In genomic region chr10:62687230-62687748, GRCh38 we compare ENCODE assay signal across 15 cellular contexts.
DNase-seq lines count a peak whose midpoint lies in the region; ATAC-seq lines count a peak whose summit lies in the region.
"Had no signal": no experiment of that assay in that cellular context is flagged by ENCODE, and none has a peak within 500 bp of the region (broad histone marks: within the 10 kb centered on the region; RNA-seq: fewer than 3 reads in every experiment).

No MANE protein-coding gene starts in this region.

- H3K4me1 Mint-ChIP-seq in activated T-cell treated with anti-CD3 and anti-CD28 coated beads, Interleukin-2, amount 50 U/mL, for 4 hours (ENCODE audit: low read depth): peaks cover 54% of the 10 kb centered on the region
- H3K4me1 Mint-ChIP-seq in central memory CD8-positive, alpha-beta T cell: peaks cover 36% of the 10 kb centered on the region
- peaks cover 74 to 76% of the 10 kb centered on the region in 2 donors for H3K4me1 Mint-ChIP-seq in natural killer cell treated with Interleukin-12 subunit alpha and Interleukin-12 subunit beta and Interleukin-15 and Interleukin-18, amount 100 ng/mL, for 72 hours (ENCODE audit: low read depth in 2 of 2)

- no peak overlapping the region for H3K4me3 Mint-ChIP-seq in activated T-cell treated with anti-CD3 and anti-CD28 coated beads, Interleukin-2, amount 50 U/mL, for 4 hours
- H3K4me3 Mint-ChIP-seq in central memory CD8-positive, alpha-beta T cell: no peak overlapping the region
- H3K4me3 Mint-ChIP-seq in natural killer cell treated with Interleukin-12 subunit alpha and Interleukin-12 subunit beta and Interleukin-15 and Interleukin-18, amount 100 ng/mL, for 72 hours: no peak overlapping the region
- H3K4me3 Mint-ChIP-seq: activated CD4-positive, alpha-beta T cell treated with anti-CD3 and anti-CD28 coated beads, Interleukin-2, amount 10 ng/mL, durations not matched to agents 7 days and 5 days; activated T-helper 1 cell treated with anti-CD3 and anti-CD28 coated beads, Interleukin-12 subunit alpha, Interleukin-12 subunit beta, Interleukin-2, Interleukin-4 antibody, amounts not matched to agents 30 ng/mL and 10 ng/mL and 1 ng/mL, durations not matched to agents 14 hours and 24 hours and 36 hours; T-helper 2 cell treated with Interferon-gamma antibody and Interleukin-4, amounts not matched to agents 5 μg/mL and 100 μg/mL, for 36 hours had no signal

- H3K36me3 Mint-ChIP-seq in activated T-cell treated with anti-CD3 and anti-CD28 coated beads, Interleukin-2, amount 50 U/mL, for 4 hours (ENCODE audit: insufficient read depth): peaks cover 7% of the 10 kb centered on the region
- peaks cover 3% of the 10 kb centered on the region for H3K36me3 Mint-ChIP-seq in central memory CD8-positive, alpha-beta T cell (ENCODE audit: insufficient read depth)
- peaks cover 15% of the 10 kb centered on the region for H3K36me3 Mint-ChIP-seq in natural killer cell treated with Interleukin-12 subunit alpha and Interleukin-12 subunit beta and Interleukin-15 and Interleukin-18, amount 100 ng/mL, for 72 hours

- ATAC-seq in activated T-cell treated with anti-CD3 and anti-CD28 coated beads, Interleukin-2, amount 50 U/mL, for 4 hours: peak; percentile 73 to 91
- no peak for ATAC-seq in central memory CD8-positive, alpha-beta T cell (replicated peaks; ENCODE audit: extremely low read depth, poor library complexity, severe bottlenecking)
- ATAC-seq in natural killer cell treated with Interleukin-12 subunit alpha and Interleukin-12 subunit beta and Interleukin-15 and Interleukin-18, amount 100 ng/mL, for 72 hours: peak; percentile 65 to 66
- ATAC-seq in HG02885 (IDR thresholded peaks at IDR 0.05; ENCODE audit: poor library complexity, unreplicated experiment) (no peak), HG03097 (IDR thresholded peaks at IDR 0.05; ENCODE audit: low FRiP score, unreplicated experiment) (no peak)

- H3K9me3 Mint-ChIP-seq in activated T-cell treated with anti-CD3 and anti-CD28 coated beads, Interleukin-2, amount 50 U/mL, for 4 hours: peaks cover 15% of the 10 kb centered on the region
- no peaks in the 10 kb centered on the region for H3K9me3 Mint-ChIP-seq in central memory CD8-positive, alpha-beta T cell
- peaks cover 17% of the 10 kb centered on the region for H3K9me3 Mint-ChIP-seq in natural killer cell treated with Interleukin-12 subunit alpha and Interleukin-12 subunit beta and Interleukin-15 and Interleukin-18, amount 100 ng/mL, for 72 hours

- no peak for DNase-seq in activated T-cell treated with anti-CD3 and anti-CD28 coated beads, Interleukin-2, amount 50 U/mL, for 4 hours
- no peak for DNase-seq in activated T-cell treated with anti-CD3 and anti-CD28 coated beads, Interleukin-2, amount 50 U/mL, for 48 hours
- DNase-seq in MV-4-11 (lab: John Stamatoyannopoulos, UW): peak; percentile 14
- no peak for DNase-seq in central memory CD8-positive, alpha-beta T cell (ENCODE audit: low spot score in 2 of 2)
- DNase-seq in natural killer cell treated with Interleukin-12 subunit alpha and Interleukin-12 subunit beta and Interleukin-15 and Interleukin-18, amount 100 ng/mL, for 72 hours (ENCODE audit: low spot score): no peak
- DNase-seq in NCI-H1092 treated with DMSO at 0.1 percent for 48 hours (lab: John Stamatoyannopoulos, UW): no peak
- DNase-seq: activated CD4-positive, alpha-beta T cell treated with anti-CD3 and anti-CD28 coated beads, Interleukin-2, amount 10 ng/mL, durations not matched to agents 7 days and 5 days; dorsolateral prefrontal cortex; foreskin melanocyte; GF-D8; stimulated activated CD4-positive, alpha-beta T cell treated with anti-CD3 and anti-CD28 coated beads, Interleukin-1b, Interleukin-23, amount 100 ng/mL, for 48 hours had no signal

- H3K27ac Mint-ChIP-seq in central memory CD8-positive, alpha-beta T cell (ENCODE audit: low read depth): peak overlapping the region; percentile 44
- peak overlapping the region; percentile 20 to 79 for H3K27ac Mint-ChIP-seq in natural killer cell treated with Interleukin-12 subunit alpha and Interleukin-12 subunit beta and Interleukin-15 and Interleukin-18, amount 100 ng/mL, for 72 hours
- H3K27ac Mint-ChIP-seq: activated CD4-positive, alpha-beta T cell treated with anti-CD3 and anti-CD28 coated beads, Interleukin-2, amount 10 ng/mL, durations not matched to agents 7 days and 5 days; activated T-helper 1 cell treated with anti-CD3 and anti-CD28 coated beads, Interleukin-12 subunit alpha, Interleukin-12 subunit beta, Interleukin-2, Interleukin-4 antibody, amounts not matched to agents 30 ng/mL and 10 ng/mL and 1 ng/mL, durations not matched to agents 14 hours and 24 hours and 36 hours; T-helper 2 cell treated with Interferon-gamma antibody and Interleukin-4, amounts not matched to agents 5 μg/mL and 100 μg/mL, for 36 hours had no signal

- H3K27me3 Mint-ChIP-seq in activated T-cell treated with anti-CD3 and anti-CD28 coated beads, Interleukin-2, amount 50 U/mL, for 4 hours (ENCODE audit: low read depth): no peaks in the 10 kb centered on the region
- H3K27me3 Mint-ChIP-seq in central memory CD8-positive, alpha-beta T cell: no peaks in the 10 kb centered on the region
- no peaks in the 10 kb centered on the region for H3K27me3 Mint-ChIP-seq in natural killer cell treated with Interleukin-12 subunit alpha and Interleukin-12 subunit beta and Interleukin-15 and Interleukin-18, amount 100 ng/mL, for 72 hours

Comparison
In these comparisons a context has a peak if more than half of its experiments do, and no peak if none do; other contexts are left out.
1. ATAC-seq: peak in activated T-cell treated with anti-CD3 and anti-CD28 coated beads, Interleukin-2, amount 50 U/mL, for 4 hours (2 of 2) and natural killer cell treated with Interleukin-12 subunit alpha and Interleukin-12 subunit beta and Interleukin-15 and Interleukin-18, amount 100 ng/mL, for 72 hours (2 of 2); none in central memory CD8-positive, alpha-beta T cell (single experiment), HG02885 (single experiment) and HG03097 (single experiment).